In genomic region chr19:58575183-58576041, GRCh38 we compare ENCODE assay signal across 1 cellular context.
TF ChIP-seq lines count a peak whose summit lies in the region.

No MANE protein-coding gene starts in this region.

TF ChIP-seq in HepG2, 621 proteins besides CTCF, POLR2A, EP300 and RAD21 (continued from another document and continues in another):
- TF ChIP-seq CSRNP1 (CRISPR knock-in tag; IDR thresholded peaks at IDR 0.05) = no peak
- TF ChIP-seq, protein P1, sequence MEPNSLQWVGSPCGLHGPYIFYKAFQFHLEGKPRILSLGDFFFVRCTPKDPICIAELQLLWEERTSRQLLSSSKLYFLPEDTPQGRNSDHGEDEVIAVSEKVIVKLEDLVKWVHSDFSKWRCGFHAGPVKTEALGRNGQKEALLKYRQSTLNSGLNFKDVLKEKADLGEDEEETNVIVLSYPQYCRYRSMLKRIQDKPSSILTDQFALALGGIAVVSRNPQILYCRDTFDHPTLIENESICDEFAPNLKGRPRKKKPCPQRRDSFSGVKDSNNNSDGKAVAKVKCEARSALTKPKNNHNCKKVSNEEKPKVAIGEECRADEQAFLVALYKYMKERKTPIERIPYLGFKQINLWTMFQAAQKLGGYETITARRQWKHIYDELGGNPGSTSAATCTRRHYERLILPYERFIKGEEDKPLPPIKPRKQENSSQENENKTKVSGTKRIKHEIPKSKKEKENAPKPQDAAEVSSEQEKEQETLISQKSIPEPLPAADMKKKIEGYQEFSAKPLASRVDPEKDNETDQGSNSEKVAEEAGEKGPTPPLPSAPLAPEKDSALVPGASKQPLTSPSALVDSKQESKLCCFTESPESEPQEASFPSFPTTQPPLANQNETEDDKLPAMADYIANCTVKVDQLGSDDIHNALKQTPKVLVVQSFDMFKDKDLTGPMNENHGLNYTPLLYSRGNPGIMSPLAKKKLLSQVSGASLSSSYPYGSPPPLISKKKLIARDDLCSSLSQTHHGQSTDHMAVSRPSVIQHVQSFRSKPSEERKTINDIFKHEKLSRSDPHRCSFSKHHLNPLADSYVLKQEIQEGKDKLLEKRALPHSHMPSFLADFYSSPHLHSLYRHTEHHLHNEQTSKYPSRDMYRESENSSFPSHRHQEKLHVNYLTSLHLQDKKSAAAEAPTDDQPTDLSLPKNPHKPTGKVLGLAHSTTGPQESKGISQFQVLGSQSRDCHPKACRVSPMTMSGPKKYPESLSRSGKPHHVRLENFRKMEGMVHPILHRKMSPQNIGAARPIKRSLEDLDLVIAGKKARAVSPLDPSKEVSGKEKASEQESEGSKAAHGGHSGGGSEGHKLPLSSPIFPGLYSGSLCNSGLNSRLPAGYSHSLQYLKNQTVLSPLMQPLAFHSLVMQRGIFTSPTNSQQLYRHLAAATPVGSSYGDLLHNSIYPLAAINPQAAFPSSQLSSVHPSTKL (CRISPR knock-in tag; IDR thresholded peaks at IDR 0.05) = no peak
- no peak for TF ChIP-seq MTA3 (CRISPR knock-in tag; IDR thresholded peaks at IDR 0.05)
- TF ChIP-seq ZNF10 (CRISPR knock-in tag; IDR thresholded peaks at IDR 0.05; ENCODE audit: borderline replicate concordance, low read depth) = 0 out of 2 replicates have a peak, but pooled peaks have one; percentile 43
- TF ChIP-seq ZNF292 (CRISPR knock-in tag; IDR thresholded peaks at IDR 0.05; ENCODE audit: borderline replicate concordance, low read depth) = no peak
- TF ChIP-seq LCORL (IDR thresholded peaks at IDR 0.05) = no peak
- TF ChIP-seq LCORL (CRISPR knock-in tag; IDR thresholded peaks at IDR 0.05) = peak; percentile 58; the same call in 1 of the 2 replicates
- TF ChIP-seq RXRA (CRISPR knock-in tag; IDR thresholded peaks at IDR 0.05) = peak; percentile 11; the same call in 1 of the 2 replicates
- no peak for TF ChIP-seq ZNF737 (CRISPR knock-in tag; IDR thresholded peaks at IDR 0.05; ENCODE audit: borderline replicate concordance)
- TF ChIP-seq MAFF (IDR thresholded peaks at IDR 0.05; ENCODE audit: low read depth, low read length) = no peak
- peak; percentile 64; the same call in 1 of the 2 replicates for TF ChIP-seq MEF2D (CRISPR knock-in tag; IDR thresholded peaks at IDR 0.05)
- peak; percentile 63 for TF ChIP-seq MED1 (CRISPR knock-in tag; IDR thresholded peaks at IDR 0.05)
- TF ChIP-seq DBP (CRISPR knock-in tag; IDR thresholded peaks at IDR 0.05; ENCODE audit: not compliant biosample characterization) = peak; percentile 43
- TF ChIP-seq HINFP (CRISPR knock-in tag; IDR thresholded peaks at IDR 0.05; ENCODE audit: low read depth) = no peak
- no peak for TF ChIP-seq ZBTB49 (CRISPR knock-in tag; IDR thresholded peaks at IDR 0.05; ENCODE audit: borderline replicate concordance)
- TF ChIP-seq SRSF4 (IDR thresholded peaks at IDR 0.05; ENCODE audit: low read depth, low read length, poor library complexity, severe bottlenecking) = no peak
- TF ChIP-seq, protein P2, sequence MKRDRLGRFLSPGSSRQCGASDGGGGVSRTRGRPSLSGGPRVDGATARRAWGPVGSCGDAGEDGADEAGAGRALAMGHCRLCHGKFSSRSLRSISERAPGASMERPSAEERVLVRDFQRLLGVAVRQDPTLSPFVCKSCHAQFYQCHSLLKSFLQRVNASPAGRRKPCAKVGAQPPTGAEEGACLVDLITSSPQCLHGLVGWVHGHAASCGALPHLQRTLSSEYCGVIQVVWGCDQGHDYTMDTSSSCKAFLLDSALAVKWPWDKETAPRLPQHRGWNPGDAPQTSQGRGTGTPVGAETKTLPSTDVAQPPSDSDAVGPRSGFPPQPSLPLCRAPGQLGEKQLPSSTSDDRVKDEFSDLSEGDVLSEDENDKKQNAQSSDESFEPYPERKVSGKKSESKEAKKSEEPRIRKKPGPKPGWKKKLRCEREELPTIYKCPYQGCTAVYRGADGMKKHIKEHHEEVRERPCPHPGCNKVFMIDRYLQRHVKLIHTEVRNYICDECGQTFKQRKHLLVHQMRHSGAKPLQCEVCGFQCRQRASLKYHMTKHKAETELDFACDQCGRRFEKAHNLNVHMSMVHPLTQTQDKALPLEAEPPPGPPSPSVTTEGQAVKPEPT (CRISPR knock-in tag; IDR thresholded peaks at IDR 0.05; ENCODE audit: low read depth) = 0 out of 2 replicates have a peak, but pooled peaks have one; percentile 79
- no peak for TF ChIP-seq ZBTB21 (CRISPR knock-in tag; IDR thresholded peaks at IDR 0.05)
- TF ChIP-seq XBP1 (CRISPR knock-in tag; IDR thresholded peaks at IDR 0.05) = no peak
- TF ChIP-seq, protein P3, sequence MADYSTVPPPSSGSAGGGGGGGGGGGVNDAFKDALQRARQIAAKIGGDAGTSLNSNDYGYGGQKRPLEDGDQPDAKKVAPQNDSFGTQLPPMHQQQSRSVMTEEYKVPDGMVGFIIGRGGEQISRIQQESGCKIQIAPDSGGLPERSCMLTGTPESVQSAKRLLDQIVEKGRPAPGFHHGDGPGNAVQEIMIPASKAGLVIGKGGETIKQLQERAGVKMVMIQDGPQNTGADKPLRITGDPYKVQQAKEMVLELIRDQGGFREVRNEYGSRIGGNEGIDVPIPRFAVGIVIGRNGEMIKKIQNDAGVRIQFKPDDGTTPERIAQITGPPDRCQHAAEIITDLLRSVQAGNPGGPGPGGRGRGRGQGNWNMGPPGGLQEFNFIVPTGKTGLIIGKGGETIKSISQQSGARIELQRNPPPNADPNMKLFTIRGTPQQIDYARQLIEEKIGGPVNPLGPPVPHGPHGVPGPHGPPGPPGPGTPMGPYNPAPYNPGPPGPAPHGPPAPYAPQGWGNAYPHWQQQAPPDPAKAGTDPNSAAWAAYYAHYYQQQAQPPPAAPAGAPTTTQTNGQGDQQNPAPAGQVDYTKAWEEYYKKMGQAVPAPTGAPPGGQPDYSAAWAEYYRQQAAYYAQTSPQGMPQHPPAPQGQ (CRISPR knock-in tag; IDR thresholded peaks at IDR 0.05; ENCODE audit: borderline replicate concordance) = no peak; the same call in 1 of the 2 replicates
- TF ChIP-seq CCDC6 (CRISPR knock-in tag; IDR thresholded peaks at IDR 0.05) = no peak
- no peak for TF ChIP-seq NPAS2 (CRISPR knock-in tag; IDR thresholded peaks at IDR 0.05; ENCODE audit: borderline replicate concordance)
- TF ChIP-seq JUND (CRISPR knock-in tag; IDR thresholded peaks at IDR 0.05) = no peak
- TF ChIP-seq POLR2AphosphoS2 (IDR thresholded peaks at IDR 0.05; ENCODE audit: low read depth, low read length) = no peak
- no peak for TF ChIP-seq ZFAT (CRISPR knock-in tag; conservative IDR thresholded peaks at IDR 0.05)
- TF ChIP-seq CBX5 (CRISPR knock-in tag; IDR thresholded peaks at IDR 0.05; ENCODE audit: borderline replicate concordance) = no peak
- no peak for TF ChIP-seq TP53 (CRISPR knock-in tag; conservative IDR thresholded peaks at IDR 0.05)
- peak; percentile 83; the same call in 1 of the 2 replicates for TF ChIP-seq ERF (CRISPR knock-in tag; IDR thresholded peaks at IDR 0.05)
- peak; percentile 87; the same call in 1 of the 2 replicates for TF ChIP-seq SMAD9 (CRISPR knock-in tag; IDR thresholded peaks at IDR 0.05)
- peak; percentile 64 for TF ChIP-seq ELF1 (CRISPR knock-in tag; IDR thresholded peaks at IDR 0.05)
- no peak for TF ChIP-seq REXO4 (CRISPR knock-in tag; IDR thresholded peaks at IDR 0.05; ENCODE audit: borderline replicate concordance)
- no peak for TF ChIP-seq ZFP36 (IDR thresholded peaks at IDR 0.05; ENCODE audit: borderline replicate concordance, low read depth, low read length, partially characterized antibody)
- TF ChIP-seq ZNF800 (CRISPR knock-in tag; IDR thresholded peaks at IDR 0.05) = peak; percentile 28; the same call in 1 of the 2 replicates
- TF ChIP-seq, protein P4, sequence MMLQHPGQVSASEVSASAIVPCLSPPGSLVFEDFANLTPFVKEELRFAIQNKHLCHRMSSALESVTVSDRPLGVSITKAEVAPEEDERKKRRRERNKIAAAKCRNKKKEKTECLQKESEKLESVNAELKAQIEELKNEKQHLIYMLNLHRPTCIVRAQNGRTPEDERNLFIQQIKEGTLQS (CRISPR knock-in tag; IDR thresholded peaks at IDR 0.05) = no peak
- TF ChIP-seq, protein P5, sequence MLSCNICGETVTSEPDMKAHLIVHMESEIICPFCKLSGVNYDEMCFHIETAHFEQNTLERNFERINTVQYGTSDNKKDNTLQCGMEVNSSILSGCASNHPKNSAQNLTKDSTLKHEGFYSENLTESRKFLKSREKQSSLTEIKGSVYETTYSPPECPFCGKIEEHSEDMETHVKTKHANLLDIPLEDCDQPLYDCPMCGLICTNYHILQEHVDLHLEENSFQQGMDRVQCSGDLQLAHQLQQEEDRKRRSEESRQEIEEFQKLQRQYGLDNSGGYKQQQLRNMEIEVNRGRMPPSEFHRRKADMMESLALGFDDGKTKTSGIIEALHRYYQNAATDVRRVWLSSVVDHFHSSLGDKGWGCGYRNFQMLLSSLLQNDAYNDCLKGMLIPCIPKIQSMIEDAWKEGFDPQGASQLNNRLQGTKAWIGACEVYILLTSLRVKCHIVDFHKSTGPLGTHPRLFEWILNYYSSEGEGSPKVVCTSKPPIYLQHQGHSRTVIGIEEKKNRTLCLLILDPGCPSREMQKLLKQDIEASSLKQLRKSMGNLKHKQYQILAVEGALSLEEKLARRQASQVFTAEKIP (CRISPR knock-in tag; IDR thresholded peaks at IDR 0.05; ENCODE audit: borderline replicate concordance) = no peak
- no peak for TF ChIP-seq KLF11 (CRISPR knock-in tag; IDR thresholded peaks at IDR 0.05)
- TF ChIP-seq MEIS2 (CRISPR knock-in tag; IDR thresholded peaks at IDR 0.05) = no peak
- peak; percentile 77 for TF ChIP-seq KAT8 (CRISPR knock-in tag; IDR thresholded peaks at IDR 0.05)
- TF ChIP-seq SIN3B (IDR thresholded peaks at IDR 0.05; ENCODE audit: low read length) = no peak
- no peak for TF ChIP-seq ZSCAN20 (CRISPR knock-in tag; IDR thresholded peaks at IDR 0.05; ENCODE audit: borderline replicate concordance)
- TF ChIP-seq MZF1 (CRISPR knock-in tag; IDR thresholded peaks at IDR 0.05; ENCODE audit: borderline replicate concordance) = 0 out of 2 replicates have a peak, but pooled peaks have one; percentile 64
- TF ChIP-seq RXRB (CRISPR knock-in tag; IDR thresholded peaks at IDR 0.05; ENCODE audit: borderline replicate concordance) = 0 out of 2 replicates have a peak, but pooled peaks have one; percentile 16
